8 cellular contexts compared by ENCODE assay signal in the genomic region with DNA sequence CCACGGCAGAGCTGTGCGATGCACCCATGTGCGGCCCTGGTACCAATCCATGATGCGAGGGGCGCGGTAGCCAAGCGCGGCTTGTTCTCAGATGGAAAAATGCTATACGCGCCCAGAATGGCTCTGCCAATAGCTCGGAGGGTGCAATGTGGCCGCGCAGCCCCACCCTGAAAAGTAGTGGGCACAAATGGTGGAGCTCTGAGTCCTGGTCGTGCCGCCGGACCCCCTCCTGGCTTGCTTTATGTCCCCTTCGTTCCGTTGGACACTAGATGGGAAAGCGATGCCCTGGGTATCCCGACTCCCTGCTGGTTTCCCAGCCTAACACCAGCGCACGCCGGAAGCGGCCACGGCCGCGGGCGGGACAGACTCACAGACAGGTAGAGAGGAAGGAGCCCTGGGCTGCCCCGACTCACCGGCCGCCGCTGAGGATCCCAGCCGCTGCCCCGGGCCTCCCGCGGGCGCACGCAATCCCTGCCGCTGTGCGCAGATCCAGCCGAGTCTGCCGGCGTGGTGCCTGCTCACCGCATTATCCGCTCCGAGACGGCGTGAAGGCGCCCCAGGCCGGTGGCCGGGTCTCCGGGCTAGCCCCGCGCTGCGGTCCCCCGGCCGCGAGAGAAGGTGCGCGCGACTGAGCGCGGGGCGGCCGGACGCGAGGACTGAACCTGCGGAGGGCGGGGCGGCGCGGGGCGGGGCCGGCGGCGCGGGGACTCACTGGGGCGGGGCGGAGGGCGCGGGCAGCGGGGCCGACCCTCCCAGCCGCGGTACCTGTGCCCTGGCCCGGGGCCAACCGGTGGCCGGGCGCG. TPM values are rescaled to one million over a fixed set of nuclear protein-coding genes. Genes with fewer than 3 reads are reported as not detected.
DNase-seq lines count a peak whose midpoint lies in the region; ATAC-seq and TF ChIP-seq lines count a peak whose summit lies in the region.

A gene with protein sequence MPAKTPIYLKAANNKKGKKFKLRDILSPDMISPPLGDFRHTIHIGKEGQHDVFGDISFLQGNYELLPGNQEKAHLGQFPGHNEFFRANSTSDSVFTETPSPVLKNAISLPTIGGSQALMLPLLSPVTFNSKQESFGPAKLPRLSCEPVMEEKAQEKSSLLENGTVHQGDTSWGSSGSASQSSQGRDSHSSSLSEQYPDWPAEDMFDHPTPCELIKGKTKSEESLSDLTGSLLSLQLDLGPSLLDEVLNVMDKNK (minus strand): TSS at position 630 of the 803 bp plus-strand sequence. CDS start 25,055 bp downstream, outside the sequence.

- no peaks in the 10 kb centered on the region for H3K36me3 ChIP-seq in A673 (ENCODE audit: insufficient read depth, low read length, poor library complexity, severe bottlenecking)

- POLR2A ChIA-PET in A673 (lab: Charles Lee; ENCODE audit: low non-redundant PET): interaction anchor here (0.5 kb wide), 1 partner anchor 127 kb away, joined by 3 read pairs; no protein-coding TSS in a partner anchor

- BruUV-seq in A673 (replicated peaks; lab: Mats Ljungman, UMichigan): no TSS peak

- H3K4me1 ChIP-seq in A673 (ENCODE audit: insufficient read depth, low read length, poor library complexity, severe bottlenecking): peaks cover 9% of the 10 kb centered on the region

- TF ChIP-seq CTCF in A673 (conservative IDR thresholded peaks at IDR 0.05; ENCODE audit: low read depth, low read length) (no peak), epithelial cell of esophagus (IDR thresholded peaks at IDR 0.05; ENCODE audit: insufficient read depth, low read depth, low read length, missing control alignments) (no peak)

- no peaks in the 10 kb centered on the region for H3K27me3 ChIP-seq in A673 (replicated peaks; ENCODE audit: insufficient read depth, low read depth, low read length, poor library complexity)

- CTCF ChIA-PET in A673 (lab: Charles Lee): interaction anchor here (0.9 kb wide), 1 partner anchor 161 kb away, joined by 3 read pairs; no protein-coding TSS in a partner anchor

- intact Hi-C loops in A673 (cut with micrococcal nuclease; ENCODE audit: unreplicated experiment): loop anchor here (5.0 kb wide), 2 partner anchors 134 to 254 kb away; no protein-coding TSS in a partner anchor

- H3K4me3 ChIP-seq in A673 (ENCODE audit: low read depth, low read length, poor library complexity, severe bottlenecking): peak within 1 kb of the TSS; percentile 93
- H3K4me3 ChIP-seq in epithelial cell of esophagus (ENCODE audit: low read length): peak within 1 kb of the TSS; percentile 87

- H3K27ac ChIP-seq in A673 (ENCODE audit: low read depth, low read length, poor library complexity, severe bottlenecking): peak within 1 kb of the TSS; percentile 60

- ATAC-seq in GM18867 (IDR thresholded peaks at IDR 0.05; ENCODE audit: unreplicated experiment) (peak; percentile 49), HG03095 (IDR thresholded peaks at IDR 0.05; ENCODE audit: unreplicated experiment) (peak; percentile 53)
- ATAC-seq in stimulated activated naive CD8-positive, alpha-beta T cell treated with anti-CD3 and anti-CD28 coated beads, Interleukin-15, Interleukin-2, amounts not matched to agents 100 U/mL and 50 U/mL, for 24 hours: peak; percentile 73

- H3K9me3 ChIP-seq in A673 (ENCODE audit: low read depth, low read length, poor library complexity, severe bottlenecking): no peaks in the 10 kb centered on the region

- peak; percentile 44 for DNase-seq in A673 (ENCODE audit: low spot score)
- DNase-seq in NCI-H748 treated with DMSO at 0.1 percent for 48 hours (lab: John Stamatoyannopoulos, UW): peak; percentile 40
- DNase-seq in activated CD8-positive, alpha-beta memory T cell treated with anti-CD3 and anti-CD28 coated beads, Interleukin-2, amount 50 U/mL, for 4 hours: peak; percentile 75
- peak; percentile 65 for DNase-seq in epithelial cell of esophagus (ENCODE audit: low read depth)
- peak; percentile 81 for DNase-seq in myocyte (ENCODE audit: low read depth)
- DNase-seq in stimulated activated naive CD8-positive, alpha-beta T cell treated with anti-CD3 and anti-CD28 coated beads, Interleukin-15, Interleukin-2, amounts not matched to agents 100 U/mL and 50 U/mL, for 24 hours: peak; percentile 79

RNA-seq across cellular contexts. Expression of the gene that starts here (rescaled TPM):
- total RNA-seq in A673 (2021) (12.2 TPM in 2 replicates), myocyte (149 and 184 TPM in 2 replicates)
- 161 TPM for polyA plus RNA-seq in myocyte (2012)

Comparison
In these comparisons a context has a peak if more than half of its experiments do, and no peak if none do; other contexts are left out.
1. Peak in every context shown above with its lines: DNase-seq, ATAC-seq, H3K4me3 ChIP-seq and H3K27ac ChIP-seq.
2. RNA of the gene that starts here (total RNA-seq): 149 to 184 TPM in myocyte; 12.2 TPM in A673; every median in the first group is over 10 times any median in the second.